ENCODE assay signal across 7 cellular contexts in genomic region chr9:126491256-126491879, GRCh38.
DNase-seq lines count a peak whose midpoint lies in the region; FAIRE-seq and TF ChIP-seq lines count a peak whose summit lies in the region.

No MANE protein-coding gene starts in this region.

- H3K27ac ChIP-seq in MM.1S (ENCODE audit: low read length) (no peak overlapping the region), SK-N-MC (no peak overlapping the region), caudate nucleus (ENCODE audit: low read depth, low read length) (peak overlapping the region; percentile 83)

- H3K9me3 ChIP-seq in MM.1S (replicated peaks; ENCODE audit: insufficient read depth, low read length) (no peaks in the 10 kb centered on the region), SK-N-MC (ENCODE audit: low read depth, low read length) (no peaks in the 10 kb centered on the region)

- H3K36me3 ChIP-seq in MM.1S (replicated peaks; ENCODE audit: insufficient read depth, low read length) (no peaks in the 10 kb centered on the region), SK-N-MC (ENCODE audit: insufficient read depth, low read length) (no peaks in the 10 kb centered on the region)

- no peak overlapping the region for H2AFZ ChIP-seq in MM.1S (ENCODE audit: low read length)

- H3K9me2 ChIP-seq in MM.1S (replicated peaks; ENCODE audit: insufficient read depth, low read length) = no peaks in the 10 kb centered on the region

- no peaks in the 10 kb centered on the region; the same call in 1 of the 2 replicates for H3K27me3 ChIP-seq in MM.1S (replicated peaks; ENCODE audit: insufficient read depth, low read length)

- no peak overlapping the region for H3K9ac ChIP-seq in MM.1S (ENCODE audit: low read length)
- H3K9ac ChIP-seq in SK-N-MC (ENCODE audit: insufficient read length) = no peak overlapping the region

- peak; percentile 66 for DNase-seq in MM.1S
- DNase-seq in SK-N-MC (ENCODE audit: low read depth, low spot score) = peak; percentile 53
- DNase-seq in caudate nucleus (lab: John Stamatoyannopoulos, UW) = peak in 39 of 61 donors; percentile 11 to 86 (median 46)
- DNase-seq in kidney tubule cell (ENCODE audit: low spot score) = peak; percentile 66
- DNase-seq in stimulated activated CD4-positive, alpha-beta T cell treated with anti-CD3 and anti-CD28 coated beads, Interleukin-4, amount 100 ng/mL, for 4 hours = peak; percentile 33 to 38
- DNase-seq in GF-D8 (lab: John Stamatoyannopoulos, UW) = no peak

- peak; percentile 91 for TF ChIP-seq CTCF in MM.1S (IDR thresholded peaks at IDR 0.05; ENCODE audit: low read length)

- H3K4me3 ChIP-seq in MM.1S (ENCODE audit: low read length) = no peak overlapping the region
- H3K4me3 ChIP-seq in SK-N-MC = no peak overlapping the region

- H3F3A ChIP-seq in MM.1S (ENCODE audit: insufficient read depth, low read length) = no peaks in the 10 kb centered on the region

- H3K79me2 ChIP-seq in MM.1S (ENCODE audit: low read length) = no peaks in the 10 kb centered on the region

- peak; percentile 97 for FAIRE-seq in G401.6 (lab: Jason Lieb, UNC)

- no peak overlapping the region for H3K4me2 ChIP-seq in MM.1S (ENCODE audit: low read depth, low read length)

- no peaks in the 10 kb centered on the region for H4K20me1 ChIP-seq in MM.1S (ENCODE audit: insufficient read depth, low read length)

- H3K4me1 ChIP-seq in MM.1S (ENCODE audit: low read length) = no peaks in the 10 kb centered on the region
